In genomic region chr4:71570492-71570891, GRCh38 we compare ENCODE assay signal across 15 cellular contexts.
"Had no signal": no experiment of that assay in that cellular context is flagged by ENCODE, and none has a peak within 500 bp of the region (broad histone marks: within the 10 kb centered on the region; RNA-seq: fewer than 3 reads in every experiment).

No MANE protein-coding gene starts in this region.

- H3K27me3 ChIP-seq: dorsolateral prefrontal cortex, esophagus muscularis mucosa, heart left ventricle, left lung, transverse colon had no signal

- H3K36me3 Mint-ChIP-seq: activated naive CD4-positive, alpha-beta T cell treated with anti-CD3 and anti-CD28 coated beads, Interleukin-2, amount 50 U/mL, for 24 hours; stimulated activated effector memory CD8-positive, alpha-beta T cell treated with anti-CD3 and anti-CD28 coated beads, Interleukin-12 subunit alpha, Interleukin-12 subunit beta, amount 100 ng/mL, for 72 hours had no signal

- H3K4me3 ChIP-seq: dorsolateral prefrontal cortex, esophagus muscularis mucosa, heart left ventricle, left lung, skin epidermis, transverse colon had no signal

- H3K4me1 Mint-ChIP-seq: activated naive CD4-positive, alpha-beta T cell treated with anti-CD3 and anti-CD28 coated beads, Interleukin-2, amount 50 U/mL, for 24 hours; stimulated activated effector memory CD8-positive, alpha-beta T cell treated with anti-CD3 and anti-CD28 coated beads, Interleukin-12 subunit alpha, Interleukin-12 subunit beta, amount 100 ng/mL, for 72 hours had no signal

- DNase-seq: activated T-cell treated with anti-CD3 and anti-CD28 coated beads, Interleukin-2, amount 50 U/mL, for 1 hour; amygdala; dorsolateral prefrontal cortex; foreskin melanocyte; heart left ventricle; left lung; T-helper 1 cell; transverse colon had no signal

- H3K36me3 ChIP-seq: esophagus muscularis mucosa, left lung had no signal

- H3K4me3 Mint-ChIP-seq: activated naive CD4-positive, alpha-beta T cell treated with anti-CD3 and anti-CD28 coated beads, Interleukin-2, amount 50 U/mL, for 24 hours; stimulated activated effector memory CD8-positive, alpha-beta T cell treated with anti-CD3 and anti-CD28 coated beads, Interleukin-12 subunit alpha, Interleukin-12 subunit beta, amount 100 ng/mL, for 72 hours had no signal

- H3K27ac ChIP-seq: dorsolateral prefrontal cortex, esophagus muscularis mucosa, heart left ventricle, left lung, skin epidermis, transverse colon had no signal

- H3K27ac Mint-ChIP-seq: activated naive CD4-positive, alpha-beta T cell treated with anti-CD3 and anti-CD28 coated beads, Interleukin-2, amount 50 U/mL, for 24 hours; stimulated activated effector memory CD8-positive, alpha-beta T cell treated with anti-CD3 and anti-CD28 coated beads, Interleukin-12 subunit alpha, Interleukin-12 subunit beta, amount 100 ng/mL, for 72 hours had no signal

- H3K9me3 Mint-ChIP-seq: activated naive CD4-positive, alpha-beta T cell treated with anti-CD3 and anti-CD28 coated beads, Interleukin-2, amount 50 U/mL, for 24 hours; stimulated activated effector memory CD8-positive, alpha-beta T cell treated with anti-CD3 and anti-CD28 coated beads, Interleukin-12 subunit alpha, Interleukin-12 subunit beta, amount 100 ng/mL, for 72 hours had no signal

- H3K4me1 ChIP-seq: esophagus muscularis mucosa, heart left ventricle, left lung, transverse colon had no signal

- FAIRE-seq: bronchial epithelial cell, endometrium, keratinocyte had no signal

- H3K9me3 ChIP-seq: esophagus muscularis mucosa, heart left ventricle, left lung, transverse colon had no signal

- ATAC-seq: heart left ventricle; left lung; stimulated activated effector memory CD8-positive, alpha-beta T cell treated with anti-CD3 and anti-CD28 coated beads, Interleukin-12 subunit alpha, Interleukin-12 subunit beta, amount 100 ng/mL, for 72 hours had no signal
